Comparison of ENCODE assay signal across 9 cellular contexts in genomic region chr1:1030867-1031658, GRCh38. TPM values are rescaled to one million over a fixed set of nuclear protein-coding genes. Genes with fewer than 3 reads are reported as not detected.
DNase-seq lines count a peak whose midpoint lies in the region; ATAC-seq, FAIRE-seq and TF ChIP-seq lines count a peak whose summit lies in the region.
"Not testable (repeated sequence)": the region's sequence is repeated elsewhere in the genome, so short reads cannot be mapped to it uniquely, and the experiment has no call there.
"Had no signal": no experiment of that assay in that cellular context is flagged by ENCODE, and none has a peak within 500 bp of the region (broad histone marks: within the 10 kb centered on the region; RNA-seq: fewer than 3 reads in every experiment).

No MANE protein-coding gene starts in this region.

- in situ Hi-C loops in HepG2 (cut with HindIII; ENCODE audit: extremely low pct_ligation_motif_present, low pct_unique_long_range_greater_than_20kb): not testable (repeated sequence)

- not testable (repeated sequence) for TF ChIP-seq CTCF in GM20000 (IDR thresholded peaks at IDR 0.05; ENCODE audit: extremely low read depth, missing control alignments); HepG2 (CRISPR knock-in tag; IDR thresholded peaks at IDR 0.05)

- BruUV-seq in HepG2 (replicated peaks; lab: Mats Ljungman, UMichigan): not testable (repeated sequence)

- not testable (repeated sequence) for H3K36me3 ChIP-seq in SJCRH30
- H3K36me3 ChIP-seq in HepG2 (replicated peaks in 1 of 2; ENCODE audit: control insufficient read depth in 1 of 2, insufficient read depth in 2 of 2, low read length in 2 of 2): peaks cover 6 to 14% of the 10 kb centered on the region in 2 experiments; a peak in 3 of 5 replicates

- not testable (repeated sequence) for H3K4me2 ChIP-seq in HepG2 (ENCODE audit: low read depth, low read length)

- not testable (repeated sequence) for TF ChIP-seq RAD21 in HepG2 (CRISPR knock-in tag; IDR thresholded peaks at IDR 0.05)

- intact Hi-C loops in HepG2 (cut with micrococcal nuclease; ENCODE audit: unreplicated experiment): not testable (repeated sequence)

- ATAC-seq in HepG2: not testable (repeated sequence)

- not testable (repeated sequence) for FAIRE-seq in HepG2 (lab: Jason Lieb, UNC)

- peak; percentile 28 for DNase-seq in COLO829 (ENCODE audit: low spot score)
- DNase-seq in GM20000 (ENCODE audit: low spot score): peak; percentile 59
- peak; percentile 51 to 64 for DNase-seq in SJCRH30
- DNase-seq in HepG2 (ENCODE audit: low spot score): not testable (repeated sequence)
- DNase-seq in retina: peak; percentile 50

- 93% methylated on average over 3 of the region's 7 CpGs for WGBS in HepG2 (ENCODE audit: low lambda C conversion rate)

- not testable (repeated sequence) for H3K9me3 ChIP-seq in SJCRH30 (replicated peaks); HepG2 (ENCODE audit: low read length)

- POLR2A ChIA-PET in HepG2 (lab: Yijun Ruan, JAX): not testable (repeated sequence)

- not testable (repeated sequence) for TF ChIP-seq EP300 in HepG2 (IDR thresholded peaks at IDR 0.05; ENCODE audit: low read depth in 2 of 2, low read length in 2 of 2); HepG2 (CRISPR knock-in tag; IDR thresholded peaks at IDR 0.05; ENCODE audit: borderline replicate concordance)

- TF ChIP-seq POLR2A in HepG2 (IDR thresholded peaks at IDR 0.05; ENCODE audit: insufficient read depth in 1 of 2, low read depth in 2 of 2, low read length in 2 of 2): not testable (repeated sequence)

- H3K27ac ChIP-seq in SJCRH30; HepG2 (ENCODE audit: extremely low read length, insufficient read depth, low read length): not testable (repeated sequence)
- H3K27ac ChIP-seq in cingulate gyrus (ENCODE audit: low read depth, low read length): peak overlapping the region; percentile 30

- not testable (repeated sequence) for H3K79me2 ChIP-seq in HepG2 (ENCODE audit: insufficient read depth, low read length)

- not testable (repeated sequence) for H2AFZ ChIP-seq in HepG2 (ENCODE audit: low read length)

- CTCF ChIA-PET in HepG2 (lab: Yijun Ruan, JAX; ENCODE audit: low intra/inter-chr PET ratio, low total read pairs): not testable (repeated sequence)

- peaks cover 16% of the 10 kb centered on the region; the same call in 1 of the 2 replicates for H3K4me1 ChIP-seq in SJCRH30
- peaks cover 23% of the 10 kb centered on the region for H3K4me1 ChIP-seq in HepG2 (ENCODE audit: insufficient read depth, low read length)

- not testable (repeated sequence) for H3K27me3 ChIP-seq in SJCRH30; HepG2 (ENCODE audit: control insufficient read depth in 1 of 2, insufficient read depth in 2 of 2, low read length in 2 of 2)

- not testable (repeated sequence) for H3K9ac ChIP-seq in HepG2 (ENCODE audit: insufficient read depth, low read depth, low read length)

- H4K20me1 ChIP-seq in HepG2 (ENCODE audit: insufficient read depth, low read length): not testable (repeated sequence)

- H3K4me3 ChIP-seq in SJCRH30; HepG2 (replicated peaks in 1 of 3; ENCODE audit: insufficient read depth in 1 of 3, low read depth in 2 of 3, low read length in 3 of 3): not testable (repeated sequence)

RNA-seq across cellular contexts. Expression of gene AGRN, which starts 11.1 kb away (rescaled TPM):
- 10.4 and 13.7 TPM in 2 replicates for total RNA-seq in SJCRH30 (2014; rRNA removed; shearing (Covaris generic))
- total RNA-seq in HepG2 (2016; rRNA removed; fragmentation: Illumina TruSeq; extraction: Trizol): 7.3 and 29.8 TPM in 2 replicates
- total RNA-seq in HepG2 (2016; cell fraction: cytosol; rRNA removed; fragmentation: Illumina TruSeq; extraction: Trizol; ENCODE audit: low read depth): 2.7 and 2.9 TPM in 2 replicates
- total RNA-seq in HepG2 (2016; cell fraction: insoluble cytoplasmic fraction; rRNA removed; fragmentation: Illumina TruSeq; extraction: Trizol): 5.9 and 28.3 TPM in 2 replicates
- total RNA-seq in HepG2 (2016; cell fraction: membrane; rRNA removed; fragmentation: Illumina TruSeq; extraction: Trizol): 4.9 and 5.0 TPM in 2 replicates
- 36.4 and 50.3 TPM in 2 replicates for total RNA-seq in HepG2 (2016; cell fraction: nucleus; rRNA removed; fragmentation: Illumina TruSeq; extraction: Trizol)
- 65.2 and 82.7 TPM in 2 replicates for polyA plus RNA-seq in HepG2 (2011; rRNA removed)
- polyA plus RNA-seq in HepG2 (2011; cell fraction: cytosol; rRNA removed): 37.7 and 58.0 TPM in 2 replicates
- polyA plus RNA-seq in HepG2 (2011; cell fraction: nucleus; rRNA removed): 667 and 906 TPM in 2 replicates
- polyA plus RNA-seq in HepG2 (2012): 77.8 and 101 TPM in 2 replicates
- polyA plus RNA-seq in HepG2 (2016; cell fraction: cytosol; fragmentation: Illumina TruSeq; extraction: Trizol; ENCODE audit: low read depth): 1.4 and 1.5 TPM in 2 replicates
- 10.7 and 15.5 TPM in 2 replicates for polyA plus RNA-seq in HepG2 (2016; cell fraction: insoluble cytoplasmic fraction; fragmentation: Illumina TruSeq; extraction: Trizol; ENCODE audit: low read depth)
- polyA plus RNA-seq in HepG2 (2016; cell fraction: membrane; fragmentation: Illumina TruSeq; extraction: Trizol; ENCODE audit: low read depth): 3.2 and 3.6 TPM in 2 replicates
- 125 and 134 TPM in 2 replicates for polyA plus RNA-seq in HepG2 (2016; cell fraction: nucleus; fragmentation: Illumina TruSeq; extraction: Trizol; ENCODE audit: insufficient read depth, low read depth)
- 23.8 and 86.8 TPM in 2 replicates for polyA minus RNA-seq in HepG2 (2011; rRNA and poly(A)+ RNA removed; ENCODE audit: low replicate concordance)
- polyA minus RNA-seq in HepG2 (2011; cell fraction: cytosol; rRNA and poly(A)+ RNA removed): 41.3 and 50.7 TPM in 2 replicates
- 80.3 and 86.4 TPM in 2 replicates for polyA minus RNA-seq in HepG2 (2011; cell fraction: nucleus; rRNA and poly(A)+ RNA removed)

RNA-seq across cellular contexts. Expression of gene ISG15, which starts 17.8 kb away (rescaled TPM):
- 5.1 and 12.6 TPM in 2 replicates for total RNA-seq in SJCRH30 (2014; rRNA removed; shearing (Covaris generic))
- total RNA-seq in HepG2 (2016; rRNA removed; fragmentation: Illumina TruSeq; extraction: Trizol): 54.9 and 68.4 TPM in 2 replicates
- 17.4 and 19.2 TPM in 2 replicates for total RNA-seq in HepG2 (2016; cell fraction: cytosol; rRNA removed; fragmentation: Illumina TruSeq; extraction: Trizol; ENCODE audit: low read depth)
- 52.2 and 77.4 TPM in 2 replicates for total RNA-seq in HepG2 (2016; cell fraction: insoluble cytoplasmic fraction; rRNA removed; fragmentation: Illumina TruSeq; extraction: Trizol)
- total RNA-seq in HepG2 (2016; cell fraction: membrane; rRNA removed; fragmentation: Illumina TruSeq; extraction: Trizol): 17.7 and 18.1 TPM in 2 replicates
- total RNA-seq in HepG2 (2016; cell fraction: nucleus; rRNA removed; fragmentation: Illumina TruSeq; extraction: Trizol): 18.3 and 23.3 TPM in 2 replicates
- 42.1 and 63.7 TPM in 2 replicates for polyA plus RNA-seq in HepG2 (2011; rRNA removed)
- polyA plus RNA-seq in HepG2 (2011; cell fraction: cytosol; rRNA removed): 49.9 and 81.6 TPM in 2 replicates
- 24.5 and 32.4 TPM in 2 replicates for polyA plus RNA-seq in HepG2 (2011; cell fraction: nucleus; rRNA removed)
- polyA plus RNA-seq in HepG2 (2012): 19.4 and 39.7 TPM in 2 replicates
- polyA plus RNA-seq in HepG2 (2016; cell fraction: cytosol; fragmentation: Illumina TruSeq; extraction: Trizol; ENCODE audit: low read depth): 13.7 and 17.3 TPM in 2 replicates
- polyA plus RNA-seq in HepG2 (2016; cell fraction: insoluble cytoplasmic fraction; fragmentation: Illumina TruSeq; extraction: Trizol; ENCODE audit: low read depth): 47.3 and 49.3 TPM in 2 replicates
- polyA plus RNA-seq in HepG2 (2016; cell fraction: membrane; fragmentation: Illumina TruSeq; extraction: Trizol; ENCODE audit: low read depth): 10.1 and 12.3 TPM in 2 replicates
- 22.7 and 27.6 TPM in 2 replicates for polyA plus RNA-seq in HepG2 (2016; cell fraction: nucleus; fragmentation: Illumina TruSeq; extraction: Trizol; ENCODE audit: insufficient read depth, low read depth)
- 24.2 and 34.4 TPM in 2 replicates for polyA minus RNA-seq in HepG2 (2011; rRNA and poly(A)+ RNA removed; ENCODE audit: low replicate concordance)
- polyA minus RNA-seq in HepG2 (2011; cell fraction: cytosol; rRNA and poly(A)+ RNA removed): 11.4 and 13.3 TPM in 2 replicates
- 2.1 and 5.1 TPM in 2 replicates for polyA minus RNA-seq in HepG2 (2011; cell fraction: nucleus; rRNA and poly(A)+ RNA removed)

RNA-seq across cellular contexts. Expression of gene HES4, which starts 31.2 kb away (rescaled TPM):
- 15.3 and 15.9 TPM in 2 replicates for total RNA-seq in SJCRH30 (2014; rRNA removed; shearing (Covaris generic))
- 4.4 and 8.8 TPM in 2 replicates for total RNA-seq in HepG2 (2016; rRNA removed; fragmentation: Illumina TruSeq; extraction: Trizol)
- 16.5 and 25.5 TPM in 2 replicates for total RNA-seq in HepG2 (2016; cell fraction: cytosol; rRNA removed; fragmentation: Illumina TruSeq; extraction: Trizol; ENCODE audit: low read depth)
- total RNA-seq in HepG2 (2016; cell fraction: insoluble cytoplasmic fraction; rRNA removed; fragmentation: Illumina TruSeq; extraction: Trizol): 3.4 and 7.9 TPM in 2 replicates
- 13.5 and 18.3 TPM in 2 replicates for total RNA-seq in HepG2 (2016; cell fraction: membrane; rRNA removed; fragmentation: Illumina TruSeq; extraction: Trizol)
- 6.5 and 8.0 TPM in 2 replicates for total RNA-seq in HepG2 (2016; cell fraction: nucleus; rRNA removed; fragmentation: Illumina TruSeq; extraction: Trizol)
- 10.6 and 17.6 TPM in 2 replicates for polyA plus RNA-seq in HepG2 (2011; rRNA removed)
- polyA plus RNA-seq in HepG2 (2011; cell fraction: cytosol; rRNA removed): 11.6 and 28.6 TPM in 2 replicates
- 190 and 210 TPM in 2 replicates for polyA plus RNA-seq in HepG2 (2011; cell fraction: nucleus; rRNA removed)
- polyA plus RNA-seq in HepG2 (2012): 4.3 and 7.0 TPM in 2 replicates
- polyA plus RNA-seq in HepG2 (2016; cell fraction: cytosol; fragmentation: Illumina TruSeq; extraction: Trizol; ENCODE audit: low read depth): 17.0 and 22.1 TPM in 2 replicates
- polyA plus RNA-seq in HepG2 (2016; cell fraction: insoluble cytoplasmic fraction; fragmentation: Illumina TruSeq; extraction: Trizol; ENCODE audit: low read depth): 4.5 and 6.0 TPM in 2 replicates
- polyA plus RNA-seq in HepG2 (2016; cell fraction: membrane; fragmentation: Illumina TruSeq; extraction: Trizol; ENCODE audit: low read depth): 10.6 and 11.4 TPM in 2 replicates
- 16.1 and 18.4 TPM in 2 replicates for polyA plus RNA-seq in HepG2 (2016; cell fraction: nucleus; fragmentation: Illumina TruSeq; extraction: Trizol; ENCODE audit: insufficient read depth, low read depth)
- 2.2 and 6.1 TPM in 2 replicates for polyA minus RNA-seq in HepG2 (2011; rRNA and poly(A)+ RNA removed; ENCODE audit: low replicate concordance)
- polyA minus RNA-seq in HepG2 (2011; cell fraction: cytosol; rRNA and poly(A)+ RNA removed): 6.4 and 8.5 TPM in 2 replicates
- polyA minus RNA-seq in HepG2 (2011; cell fraction: nucleus; rRNA and poly(A)+ RNA removed): 4.6 and 8.9 TPM in 2 replicates

RNA-seq across cellular contexts. Expression of gene RNF223, which starts 43.0 kb away (rescaled TPM):
- total RNA-seq in SJCRH30 (2014; rRNA removed; shearing (Covaris generic)): not detected in 2 replicates
- total RNA-seq in HepG2 (2016; rRNA removed; fragmentation: Illumina TruSeq; extraction: Trizol): not detected in 2 replicates
- not detected in 2 replicates for total RNA-seq in HepG2 (2016; cell fraction: cytosol; rRNA removed; fragmentation: Illumina TruSeq; extraction: Trizol; ENCODE audit: low read depth)
- total RNA-seq in HepG2 (2016; cell fraction: insoluble cytoplasmic fraction; rRNA removed; fragmentation: Illumina TruSeq; extraction: Trizol): not detected in 2 replicates
- not detected in 2 replicates for total RNA-seq in HepG2 (2016; cell fraction: membrane; rRNA removed; fragmentation: Illumina TruSeq; extraction: Trizol)
- not detected in 2 replicates for total RNA-seq in HepG2 (2016; cell fraction: nucleus; rRNA removed; fragmentation: Illumina TruSeq; extraction: Trizol)
- 0.03 and 0.05 TPM in 2 replicates for polyA plus RNA-seq in HepG2 (2011; rRNA removed)
- 0.04 TPM in 1 of 2 replicates, not detected in the other for polyA plus RNA-seq in HepG2 (2011; cell fraction: cytosol; rRNA removed)
- not detected in 2 replicates for polyA plus RNA-seq in HepG2 (2011; cell fraction: nucleus; rRNA removed)
- polyA plus RNA-seq in HepG2 (2012): 0.07 and 0.08 TPM in 2 replicates
- not detected in 2 replicates for polyA plus RNA-seq in HepG2 (2016; cell fraction: cytosol; fragmentation: Illumina TruSeq; extraction: Trizol; ENCODE audit: low read depth)
- not detected in 2 replicates for polyA plus RNA-seq in HepG2 (2016; cell fraction: insoluble cytoplasmic fraction; fragmentation: Illumina TruSeq; extraction: Trizol; ENCODE audit: low read depth)
- polyA plus RNA-seq in HepG2 (2016; cell fraction: membrane; fragmentation: Illumina TruSeq; extraction: Trizol; ENCODE audit: low read depth): not detected in 2 replicates
- polyA plus RNA-seq in HepG2 (2016; cell fraction: nucleus; fragmentation: Illumina TruSeq; extraction: Trizol; ENCODE audit: insufficient read depth, low read depth): not detected in 2 replicates
- 2.1 TPM in 1 of 2 replicates, not detected in the other for polyA minus RNA-seq in HepG2 (2011; rRNA and poly(A)+ RNA removed; ENCODE audit: low replicate concordance)
- polyA minus RNA-seq in HepG2 (2011; cell fraction: cytosol; rRNA and poly(A)+ RNA removed): not detected in 2 replicates
- polyA minus RNA-seq in HepG2 (2011; cell fraction: nucleus; rRNA and poly(A)+ RNA removed): 0.26 TPM in 1 of 2 replicates, not detected in the other
- total RNA-seq: CD4-positive, alpha-beta T cell; H9; LHCN-M2 had no signal

RNA-seq across cellular contexts. Expression of gene PERM1, which starts 49.2 kb away (rescaled TPM):
- 0.13 TPM in 1 of 2 replicates, not detected in the other for total RNA-seq in SJCRH30 (2014; rRNA removed; shearing (Covaris generic))
- total RNA-seq in HepG2 (2016; rRNA removed; fragmentation: Illumina TruSeq; extraction: Trizol): 0.04 TPM in 1 of 2 replicates, not detected in the other
- not detected in 2 replicates for total RNA-seq in HepG2 (2016; cell fraction: cytosol; rRNA removed; fragmentation: Illumina TruSeq; extraction: Trizol; ENCODE audit: low read depth)
- total RNA-seq in HepG2 (2016; cell fraction: insoluble cytoplasmic fraction; rRNA removed; fragmentation: Illumina TruSeq; extraction: Trizol): not detected in 2 replicates
- not detected in 2 replicates for total RNA-seq in HepG2 (2016; cell fraction: membrane; rRNA removed; fragmentation: Illumina TruSeq; extraction: Trizol)
- not detected in 2 replicates for total RNA-seq in HepG2 (2016; cell fraction: nucleus; rRNA removed; fragmentation: Illumina TruSeq; extraction: Trizol)
- polyA plus RNA-seq in HepG2 (2011; rRNA removed): 0.29 and 0.38 TPM in 2 replicates
- 0.17 and 0.32 TPM in 2 replicates for polyA plus RNA-seq in HepG2 (2011; cell fraction: cytosol; rRNA removed)
- 2.3 and 2.6 TPM in 2 replicates for polyA plus RNA-seq in HepG2 (2011; cell fraction: nucleus; rRNA removed)
- polyA plus RNA-seq in HepG2 (2012): 0.44 TPM in 2 replicates
- polyA plus RNA-seq in HepG2 (2016; cell fraction: cytosol; fragmentation: Illumina TruSeq; extraction: Trizol; ENCODE audit: low read depth): not detected in 2 replicates
- polyA plus RNA-seq in HepG2 (2016; cell fraction: insoluble cytoplasmic fraction; fragmentation: Illumina TruSeq; extraction: Trizol; ENCODE audit: low read depth): not detected in 2 replicates
- not detected in 2 replicates for polyA plus RNA-seq in HepG2 (2016; cell fraction: membrane; fragmentation: Illumina TruSeq; extraction: Trizol; ENCODE audit: low read depth)
- polyA plus RNA-seq in HepG2 (2016; cell fraction: nucleus; fragmentation: Illumina TruSeq; extraction: Trizol; ENCODE audit: insufficient read depth, low read depth): not detected in 2 replicates
- 0.09 and 2.7 TPM in 2 replicates for polyA minus RNA-seq in HepG2 (2011; rRNA and poly(A)+ RNA removed; ENCODE audit: low replicate concordance)
- polyA minus RNA-seq in HepG2 (2011; cell fraction: cytosol; rRNA and poly(A)+ RNA removed): 0.44 and 0.59 TPM in 2 replicates
- 0.99 and 1.2 TPM in 2 replicates for polyA minus RNA-seq in HepG2 (2011; cell fraction: nucleus; rRNA and poly(A)+ RNA removed)
- total RNA-seq: CD4-positive, alpha-beta T cell; H9; LHCN-M2 had no signal
